Comparison of ENCODE assay signal across 9 cellular contexts in genomic region chr14:24734917-24735500, GRCh38.
DNase-seq lines count a peak whose midpoint lies in the region; ATAC-seq lines count a peak whose summit lies in the region.
"Had no signal": no experiment of that assay in that cellular context is flagged by ENCODE, and none has a peak within 500 bp of the region (broad histone marks: within the 10 kb centered on the region; RNA-seq: fewer than 3 reads in every experiment).

No MANE protein-coding gene starts in this region.

- H3K4me3 Mint-ChIP-seq in activated T-helper 17 cell treated with anti-CD3 and anti-CD28 coated beads, Interleukin-2, amount 50 U/mL, for 72 hours, result no peak overlapping the region
- H3K4me3 Mint-ChIP-seq: naive thymus-derived CD8-positive, alpha-beta T cell had no signal

- intact Hi-C loops in left ventricle myocardium superior (cut with micrococcal nuclease) (loop anchor here (5.0 to 10.0 kb wide), 3 partner anchors 50 to 412 kb away; no protein-coding TSS in a partner anchor), sciatic nerve (cut with DNase I) (no loop called here)

- peak; percentile 32 for ATAC-seq in activated T-helper 17 cell treated with anti-CD3 and anti-CD28 coated beads, Interleukin-2, amount 50 U/mL, for 72 hours (replicated peaks)
- ATAC-seq in left ventricle myocardium superior (peak; percentile 70), sciatic nerve (peak; percentile 80), GM21723 (IDR thresholded peaks at IDR 0.05; ENCODE audit: unreplicated experiment) (no peak)
- ATAC-seq: naive thymus-derived CD8-positive, alpha-beta T cell had no signal

- H3K27ac Mint-ChIP-seq in activated T-helper 17 cell treated with anti-CD3 and anti-CD28 coated beads, Interleukin-2, amount 50 U/mL, for 72 hours, result no peak overlapping the region
- H3K27ac Mint-ChIP-seq: naive thymus-derived CD8-positive, alpha-beta T cell had no signal

- H3K4me1 Mint-ChIP-seq in activated T-helper 17 cell treated with anti-CD3 and anti-CD28 coated beads, Interleukin-2, amount 50 U/mL, for 72 hours, result no peaks in the 10 kb centered on the region

- no peaks in the 10 kb centered on the region for H3K9me3 Mint-ChIP-seq in activated T-helper 17 cell treated with anti-CD3 and anti-CD28 coated beads, Interleukin-2, amount 50 U/mL, for 72 hours

- DNase-seq in COR-L47 (lab: John Stamatoyannopoulos, UW) (peak; percentile 91), HCEC 1CT (peak; percentile 70), NCI-H226 (peak; percentile 30), left ventricle myocardium superior (peak; percentile 16), sciatic nerve (ENCODE audit: low spot score) (no peak), ecto neural progenitor cell (ENCODE audit: low spot score) (no peak)

- no peaks in the 10 kb centered on the region for H3K36me3 Mint-ChIP-seq in activated T-helper 17 cell treated with anti-CD3 and anti-CD28 coated beads, Interleukin-2, amount 50 U/mL, for 72 hours (ENCODE audit: low read depth)
- H3K36me3 Mint-ChIP-seq: naive thymus-derived CD8-positive, alpha-beta T cell had no signal

- H3K27me3 Mint-ChIP-seq in activated T-helper 17 cell treated with anti-CD3 and anti-CD28 coated beads, Interleukin-2, amount 50 U/mL, for 72 hours, result peaks cover 8% of the 10 kb centered on the region

Comparison
In these comparisons a context has a peak if more than half of its experiments do, and no peak if none do; other contexts are left out.
1. DNase-seq: peak in COR-L47 (single experiment), HCEC 1CT (single experiment), NCI-H226 (single experiment) and left ventricle myocardium superior (single experiment); none in sciatic nerve (single experiment) and ecto neural progenitor cell (single experiment).